In genomic region chr20:32443386-32443974, GRCh38 we compare ENCODE assay signal across 15 cellular contexts.
DNase-seq lines count a peak whose midpoint lies in the region; ATAC-seq, FAIRE-seq and TF ChIP-seq lines count a peak whose summit lies in the region.
"Had no signal": no experiment of that assay in that cellular context is flagged by ENCODE, and none has a peak within 500 bp of the region (broad histone marks: within the 10 kb centered on the region; RNA-seq: fewer than 3 reads in every experiment).

No MANE protein-coding gene starts in this region.

- H3K36me3 Mint-ChIP-seq in activated CD4-positive, alpha-beta T cell treated with anti-CD3 and anti-CD28 coated beads, Interleukin-2, amount 10 ng/mL, durations not matched to agents 7 days and 5 days (ENCODE audit: low read depth) = peaks cover 32% of the 10 kb centered on the region
- H3K36me3 Mint-ChIP-seq in stimulated activated memory B cell treated with anti-CD40 and anti-IgM and Interleukin-4, amounts not matched to agents 10 μg/mL and 1 μg/mL and 100 μg/mL, for 72 hours = peaks cover 42% of the 10 kb centered on the region

- H3K27ac ChIP-seq in dorsolateral prefrontal cortex = peak overlapping the region in 42 of 59 donors; percentile 0 to 98 (median 44)
- no peak overlapping the region for H3K27ac ChIP-seq in WERI-Rb-1
- H3K27ac ChIP-seq: upper lobe of left lung had no signal

- peaks cover 25% of the 10 kb centered on the region for H3K4me1 Mint-ChIP-seq in activated CD4-positive, alpha-beta T cell treated with anti-CD3 and anti-CD28 coated beads, Interleukin-2, amount 10 ng/mL, durations not matched to agents 7 days and 5 days
- peaks cover 50% of the 10 kb centered on the region for H3K4me1 Mint-ChIP-seq in stimulated activated memory B cell treated with anti-CD40 and anti-IgM and Interleukin-4, amounts not matched to agents 10 μg/mL and 1 μg/mL and 100 μg/mL, for 72 hours

- no peak for FAIRE-seq in D721Med (lab: Jason Lieb, UNC)
- FAIRE-seq: A204.1, colon had no signal

- CTCF ChIA-PET in activated CD4-positive, alpha-beta T cell treated with anti-CD3 and anti-CD28 coated beads, Interleukin-2, amount 10 ng/mL, durations not matched to agents 7 days and 5 days (lab: Charles Lee) = no interaction called here

- H3K9me3 Mint-ChIP-seq in activated CD4-positive, alpha-beta T cell treated with anti-CD3 and anti-CD28 coated beads, Interleukin-2, amount 10 ng/mL, durations not matched to agents 7 days and 5 days = no peaks in the 10 kb centered on the region
- H3K9me3 Mint-ChIP-seq in stimulated activated memory B cell treated with anti-CD40 and anti-IgM and Interleukin-4, amounts not matched to agents 10 μg/mL and 1 μg/mL and 100 μg/mL, for 72 hours = no peaks in the 10 kb centered on the region

- peaks cover 66% of the 10 kb centered on the region for H3K36me3 ChIP-seq in WERI-Rb-1

- ATAC-seq in stimulated activated memory B cell treated with anti-CD40 and anti-IgM and Interleukin-4, amounts not matched to agents 10 μg/mL and 1 μg/mL and 100 μg/mL, for 72 hours = no peak

- peak overlapping the region; percentile 48 for H3K27ac Mint-ChIP-seq in activated CD4-positive, alpha-beta T cell treated with anti-CD3 and anti-CD28 coated beads, Interleukin-2, amount 10 ng/mL, durations not matched to agents 7 days and 5 days
- peak overlapping the region; percentile 53 for H3K27ac Mint-ChIP-seq in stimulated activated memory B cell treated with anti-CD40 and anti-IgM and Interleukin-4, amounts not matched to agents 10 μg/mL and 1 μg/mL and 100 μg/mL, for 72 hours

- intact Hi-C loops in dorsolateral prefrontal cortex (cut with DNase I) = no loop called here

- no peak for DNase-seq in activated CD4-positive, alpha-beta T cell treated with anti-CD3 and anti-CD28 coated beads, Interleukin-2, amount 10 ng/mL, durations not matched to agents 7 days and 5 days
- DNase-seq in activated CD4-positive, alpha-beta T cell treated with anti-CD3 and anti-CD28 coated beads for 4 hours = no peak
- DNase-seq in RPMI7951 (ENCODE audit: low read depth) (peak; percentile 28), dorsolateral prefrontal cortex (peak in 1 of 10 donors; percentile 10), activated gamma-delta T cell treated with Interleukin-2 at 50 U/mL for 16 hours (no peak), WERI-Rb-1 (no peak), D721Med (ENCODE audit: insufficient read length, low spot score) (no peak)
- DNase-seq: activated gamma-delta T cell, DMS53, NCI-H1048, NCI-H446 treated with DMSO at 0.1 percent for 48 hours had no signal

- H3K4me3 Mint-ChIP-seq in activated CD4-positive, alpha-beta T cell treated with anti-CD3 and anti-CD28 coated beads, Interleukin-2, amount 10 ng/mL, durations not matched to agents 7 days and 5 days = no peak overlapping the region
- H3K4me3 Mint-ChIP-seq in stimulated activated memory B cell treated with anti-CD40 and anti-IgM and Interleukin-4, amounts not matched to agents 10 μg/mL and 1 μg/mL and 100 μg/mL, for 72 hours = no peak overlapping the region

- TF ChIP-seq CTCF in dorsolateral prefrontal cortex (IDR thresholded peaks at IDR 0.05 in 54 of 56, conservative IDR thresholded peaks at IDR 0.05 in 2 of 56; ENCODE audit: low read depth in 1 of 56, partially characterized antibody in 56 of 56) (no peak), WERI-Rb-1 (IDR thresholded peaks at IDR 0.05; ENCODE audit: low read depth, low read length) (no peak), D721Med (IDR thresholded peaks at IDR 0.05; ENCODE audit: insufficient read depth, missing control alignments) (no peak)

- H3K4me3 ChIP-seq in dorsolateral prefrontal cortex (no peak overlapping the region), WERI-Rb-1 (ENCODE audit: low read depth, low read length) (no peak overlapping the region)
- H3K4me3 ChIP-seq: upper lobe of left lung had no signal

- H3K27me3 ChIP-seq in dorsolateral prefrontal cortex (no peaks in the 10 kb centered on the region), WERI-Rb-1 (ENCODE audit: insufficient read depth, low read depth, severe bottlenecking) (no peaks in the 10 kb centered on the region)
- H3K27me3 ChIP-seq: upper lobe of left lung had no signal

- H3K27me3 Mint-ChIP-seq in activated CD4-positive, alpha-beta T cell treated with anti-CD3 and anti-CD28 coated beads, Interleukin-2, amount 10 ng/mL, durations not matched to agents 7 days and 5 days = no peaks in the 10 kb centered on the region
- no peaks in the 10 kb centered on the region for H3K27me3 Mint-ChIP-seq in stimulated activated memory B cell treated with anti-CD40 and anti-IgM and Interleukin-4, amounts not matched to agents 10 μg/mL and 1 μg/mL and 100 μg/mL, for 72 hours

- H3K9me3 ChIP-seq in WERI-Rb-1 (ENCODE audit: severe bottlenecking) = no peaks in the 10 kb centered on the region
- H3K9me3 ChIP-seq: upper lobe of left lung had no signal

- POLR2A ChIA-PET in activated CD4-positive, alpha-beta T cell treated with anti-CD3 and anti-CD28 coated beads, Interleukin-2, amount 10 ng/mL, durations not matched to agents 7 days and 5 days (lab: Charles Lee) = no interaction called here
